8 cellular contexts compared by ENCODE assay signal in genomic region chrX:23845316-23845932, GRCh38.
DNase-seq lines count a peak whose midpoint lies in the region; ATAC-seq and TF ChIP-seq lines count a peak whose summit lies in the region.

No MANE protein-coding gene starts in this region.

- H3K9me2 ChIP-seq in PC-3 (replicated peaks; ENCODE audit: low read length), result no peaks in the 10 kb centered on the region

- H3K27me3 ChIP-seq in PC-3 (ENCODE audit: low read length) (no peaks in the 10 kb centered on the region), muscle layer of duodenum (ENCODE audit: low read depth, low read length) (no peaks in the 10 kb centered on the region)

- no peaks in the 10 kb centered on the region for H3K9me3 ChIP-seq in PC-3 (ENCODE audit: low read length)
- no peaks in the 10 kb centered on the region for H3K9me3 ChIP-seq in muscle layer of duodenum (ENCODE audit: control insufficient read depth in 1 of 2, low read length in 2 of 2)

- no TSS peak for BruUV-seq in PC-3 (replicated peaks; lab: Mats Ljungman, UMichigan)

- TF ChIP-seq CTCF in PC-3 (conservative IDR thresholded peaks at IDR 0.05; ENCODE audit: low read depth, low read length), result no peak

- ATAC-seq in PC-3 (peak; percentile 89), esophagus mucosa (peak; percentile 73), HG03378 (IDR thresholded peaks at IDR 0.05; ENCODE audit: unreplicated experiment) (no peak), HG03045 (IDR thresholded peaks at IDR 0.05; ENCODE audit: unreplicated experiment) (no peak)

- H3K4me1 ChIP-seq in PC-3 (ENCODE audit: insufficient read depth, low read length) (peaks cover 8% of the 10 kb centered on the region), muscle layer of duodenum (ENCODE audit: control insufficient read depth in 1 of 2, insufficient read depth in 2 of 2, low read length in 2 of 2) (peaks cover 0 to 5% of the 10 kb centered on the region in 2 donors)

- H3K4me3 ChIP-seq in PC-3 (ENCODE audit: low read length) (no peak overlapping the region), muscle layer of duodenum (ENCODE audit: low read depth in 1 of 2, low read length in 2 of 2) (no peak overlapping the region)

- H2AFZ ChIP-seq in PC-3 (ENCODE audit: low read length), result peak overlapping the region; percentile 27; the same call in 1 of the 2 replicates

- DNase-seq in Ammon's horn (ENCODE audit: low spot score) (peak; percentile 9), PC-3 (no peak), activated gamma-delta T cell treated with Interleukin-2 at 50 U/mL for 16 hours (no peak)
- DNase-seq in stimulated activated CD4-positive, alpha-beta T cell treated with anti-CD3 and anti-CD28 coated beads, Interleukin-2, amount 100 ng/mL, for 24 hours, result no peak

- H3K36me3 ChIP-seq in PC-3 (ENCODE audit: low read depth, low read length), result no peaks in the 10 kb centered on the region
- no peaks in the 10 kb centered on the region for H3K36me3 ChIP-seq in muscle layer of duodenum (ENCODE audit: control insufficient read depth in 1 of 2, insufficient read depth in 2 of 2, low read length in 2 of 2)

- intact Hi-C loops in PC-3 (cut with micrococcal nuclease), result no loop called here

- CTCF ChIA-PET in PC-3 (lab: Charles Lee), result no interaction called here

- H3K27ac ChIP-seq in PC-3 (ENCODE audit: low read length) (no peak overlapping the region), muscle layer of duodenum (ENCODE audit: low read length) (peak overlapping the region; percentile 83)

- POLR2A ChIA-PET in PC-3 (lab: Charles Lee; ENCODE audit: unreplicated experiment), result no interaction called here

- H3K4me2 ChIP-seq in PC-3 (ENCODE audit: low read length), result peak overlapping the region; percentile 18

- no peaks in the 10 kb centered on the region for H3F3A ChIP-seq in PC-3 (ENCODE audit: low read length, unreplicated experiment)

- H4K20me1 ChIP-seq in PC-3 (ENCODE audit: low read length), result no peaks in the 10 kb centered on the region

- H3K9ac ChIP-seq in PC-3 (ENCODE audit: low read length), result no peak overlapping the region

- H3K79me2 ChIP-seq in PC-3 (ENCODE audit: low read length), result no peaks in the 10 kb centered on the region

Comparison
In these comparisons a context has a peak if more than half of its experiments do, and no peak if none do; other contexts are left out.
1. ATAC-seq: peak in PC-3 (single experiment) and esophagus mucosa (single experiment); none in HG03378 (single experiment) and HG03045 (single experiment).